16 cellular contexts compared by ENCODE assay signal in genomic region chr19:11295665-11296245, GRCh38. TPM values are rescaled to one million over a fixed set of nuclear protein-coding genes. Genes with fewer than 3 reads are reported as not detected.
A peak's percentile ranks its signal among the peaks of the same experiment; 100 is the strongest.
DNase-seq lines count a peak whose midpoint lies in the region; ATAC-seq and TF ChIP-seq lines count a peak whose summit lies in the region.
"Had no signal": no experiment of that assay in that cellular context is flagged by ENCODE, and none has a peak within 500 bp of the region (broad histone marks: within the 10 kb centered on the region; RNA-seq: fewer than 3 reads in every experiment).

Gene TSPAN16, plus strand, starts transcription at chr19:11296160. Its CDS starts 138 bp downstream, at chr19:11296298.

- no peaks in the 10 kb centered on the region for H3K36me3 ChIP-seq in endodermal cell (ENCODE audit: control insufficient read depth, insufficient read depth, low read length)
- H3K36me3 ChIP-seq in thoracic aorta: no peaks in the 10 kb centered on the region

- peaks cover 4% of the 10 kb centered on the region for H3K9me3 Mint-ChIP-seq in endodermal cell
- H3K9me3 Mint-ChIP-seq: activated CD4-positive, alpha-beta T cell treated with anti-CD3 and anti-CD28 coated beads, Interleukin-2, amount 10 ng/mL, durations not matched to agents 7 days and 5 days; activated T-helper 1 cell treated with anti-CD3 and anti-CD28 coated beads, Interleukin-12 subunit alpha, Interleukin-12 subunit beta, Interleukin-2, Interleukin-4 antibody, amounts not matched to agents 30 ng/mL and 10 ng/mL and 1 ng/mL, durations not matched to agents 14 hours and 24 hours and 36 hours had no signal

- no peaks in the 10 kb centered on the region for H3K27me3 ChIP-seq in endodermal cell (ENCODE audit: control insufficient read depth, insufficient read depth, low read length, poor library complexity, severe bottlenecking)
- no peaks in the 10 kb centered on the region for H3K27me3 ChIP-seq in thoracic aorta (replicated peaks; ENCODE audit: insufficient read depth)

- H3K36me3 Mint-ChIP-seq in endodermal cell (ENCODE audit: low read depth): no peaks in the 10 kb centered on the region

- TF ChIP-seq CTCF in endodermal cell (conservative IDR thresholded peaks at IDR 0.05): peak; percentile 53
- no peak for TF ChIP-seq CTCF in thoracic aorta (IDR thresholded peaks at IDR 0.05)

- 91 to 95% methylated on average over 3 to 8 of the region's 8 CpGs for WGBS in endodermal cell (ENCODE audit: insufficient coverage in 1 of 2, insufficient read length in 1 of 2), 2 experiments

- ATAC-seq in thoracic aorta (ENCODE audit: insufficient number of reproducible peaks, low FRiP score, low read depth) (no peak), HG03097 (IDR thresholded peaks at IDR 0.05; ENCODE audit: low FRiP score, unreplicated experiment) (no peak)

- H3K27ac Mint-ChIP-seq in endodermal cell: no peak within 1 kb of the TSS
- H3K27ac Mint-ChIP-seq: activated CD4-positive, alpha-beta T cell treated with anti-CD3 and anti-CD28 coated beads, Interleukin-2, amount 10 ng/mL, durations not matched to agents 7 days and 5 days had no signal

- H3K4me3 Mint-ChIP-seq in endodermal cell: no peak within 1 kb of the TSS
- H3K4me3 Mint-ChIP-seq: activated CD4-positive, alpha-beta T cell treated with anti-CD3 and anti-CD28 coated beads, Interleukin-2, amount 10 ng/mL, durations not matched to agents 7 days and 5 days; activated T-helper 1 cell treated with anti-CD3 and anti-CD28 coated beads, Interleukin-12 subunit alpha, Interleukin-12 subunit beta, Interleukin-2, Interleukin-4 antibody, amounts not matched to agents 30 ng/mL and 10 ng/mL and 1 ng/mL, durations not matched to agents 14 hours and 24 hours and 36 hours had no signal

- H3K9me3 ChIP-seq in endodermal cell (ENCODE audit: control insufficient read depth, low read length) (no peaks in the 10 kb centered on the region), thoracic aorta (no peaks in the 10 kb centered on the region)

- peaks cover 6% of the 10 kb centered on the region for H3K4me1 Mint-ChIP-seq in endodermal cell

- H3K27ac ChIP-seq in endodermal cell (ENCODE audit: low read depth, low read length): no peak within 1 kb of the TSS
- peak within 1 kb of the TSS; percentile 22 to 46 for H3K27ac ChIP-seq in thoracic aorta

- H3K4me3 ChIP-seq in endodermal cell (ENCODE audit: low read length) (no peak within 1 kb of the TSS), thoracic aorta (no peak within 1 kb of the TSS)

- peaks cover 3% of the 10 kb centered on the region for H3K27me3 Mint-ChIP-seq in endodermal cell (ENCODE audit: insufficient read depth)

- DNase-seq in NCI-H748 (lab: John Stamatoyannopoulos, UW; ENCODE audit: unreplicated experiment) (peak; percentile 42), NCI-H748 treated with DMSO at 0.1 percent for 48 hours (lab: John Stamatoyannopoulos, UW) (no peak), NCI-H69 (lab: John Stamatoyannopoulos, UW) (peak; percentile 73), endodermal cell (peak; percentile 62), thoracic aorta (ENCODE audit: low spot score) (no peak), SHP77 treated with DMSO at 0.1 percent for 48 hours (lab: John Stamatoyannopoulos, UW) (no peak), retina (no peak)
- DNase-seq: activated CD4-positive, alpha-beta T cell treated with anti-CD3 and anti-CD28 coated beads, Interleukin-2, amount 10 ng/mL, durations not matched to agents 7 days and 5 days; KG1; stimulated activated CD8-positive, alpha-beta memory T cell treated with anti-CD3 and anti-CD28 coated beads, Interleukin-4, amount 100 ng/mL, for 48 hours had no signal

- H3K9ac ChIP-seq in endodermal cell (ENCODE audit: extremely low read depth, low read length, poor library complexity, severe bottlenecking): no peak within 1 kb of the TSS

- H3K4me1 ChIP-seq in endodermal cell (ENCODE audit: control insufficient read depth, insufficient read depth, low read length): peaks cover 6% of the 10 kb centered on the region
- peaks cover 0 to 12% of the 10 kb centered on the region in 2 donors for H3K4me1 ChIP-seq in thoracic aorta (ENCODE audit: control insufficient read depth in 1 of 2, low read depth in 2 of 2)

RNA-seq across cellular contexts. Expression of gene TSPAN16, which starts in this region (rescaled TPM):
- total RNA-seq in endodermal cell (not detected), thoracic aorta (not detected)
- polyA plus RNA-seq in endodermal cell (2013, experiment 1 of 2): not detected
- polyA plus RNA-seq in endodermal cell (2013, experiment 2 of 2): not detected
- total RNA-seq: A673; activated CD4-positive, alpha-beta T cell treated with anti-CD3 and anti-CD28 coated beads, Interleukin-2, amount 10 ng/mL, durations not matched to agents 7 days and 5 days; activated T-helper 1 cell treated with anti-CD3 and anti-CD28 coated beads, Interleukin-12 subunit alpha, Interleukin-12 subunit beta, Interleukin-2, Interleukin-4 antibody, amounts not matched to agents 30 ng/mL and 10 ng/mL and 1 ng/mL, durations not matched to agents 14 hours and 24 hours and 36 hours; astrocyte; omental fat pad; T-helper 1 cell treated with Interleukin-12 subunit alpha and Interleukin-12 subunit beta and Interleukin-4 antibody, amounts not matched to agents 30 ng/mL and 1 ng/mL, for 36 hours had no signal

Comparison
In these comparisons a context has a peak if more than half of its experiments do, and no peak if none do; other contexts are left out.
1. DNase-seq: peak in NCI-H748 (single experiment) and NCI-H69 (single experiment); none in NCI-H748 treated with DMSO at 0.1 percent for 48 hours (single experiment), thoracic aorta (single experiment), SHP77 treated with DMSO at 0.1 percent for 48 hours (single experiment) and retina (single experiment).
2. Peak in DNase-seq in endodermal cell; RNA of the gene not detected or under 1 TPM.